In the genomic region with DNA sequence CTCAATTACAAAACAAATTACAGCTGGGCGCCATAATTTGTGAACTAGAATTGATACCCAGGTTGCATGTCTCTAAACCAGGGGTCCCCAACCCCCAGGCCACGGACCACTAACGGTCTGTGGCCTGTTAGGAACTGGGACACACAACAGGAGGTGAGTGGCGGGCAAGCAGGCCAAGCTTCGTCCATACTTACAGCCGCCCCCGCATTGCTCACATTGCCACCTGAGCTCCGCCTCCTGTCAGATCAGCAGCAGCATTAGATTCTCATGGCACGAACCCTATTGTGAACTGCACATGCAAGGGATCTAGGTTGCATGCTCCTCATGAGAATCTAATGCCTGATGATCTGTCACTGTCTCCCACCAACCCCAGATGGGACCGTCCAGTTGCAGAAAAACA, we compare ENCODE assay signal across 27 cellular contexts.
"Had no signal": no experiment of that assay in that cellular context is flagged by ENCODE, and none has a peak within 500 bp of the region (broad histone marks: within the 10 kb centered on the region; RNA-seq: fewer than 3 reads in every experiment).

No MANE protein-coding gene starts in this region.

- H3K4me3 ChIP-seq: left ventricle myocardium inferior, lung, right atrium auricular region, skin epidermis, stomach, testis, thyroid gland, transverse colon, upper lobe of left lung, vagina had no signal

- H3K4me3 Mint-ChIP-seq: immature natural killer cell; naive thymus-derived CD8-positive, alpha-beta T cell; nephron; neural crest cell had no signal

- H3K4me1 Mint-ChIP-seq: neural crest cell had no signal

- H3K27ac ChIP-seq: left ventricle myocardium inferior, parathyroid adenoma, right atrium auricular region, skin epidermis, stomach, testis, thyroid gland, transverse colon, upper lobe of left lung, vagina had no signal

- H3K36me3 ChIP-seq: thyroid gland, transverse colon, vagina had no signal

- H3K27ac Mint-ChIP-seq: immature natural killer cell, progenitor cell of endocrine pancreas had no signal

- H3K27me3 ChIP-seq: right atrium auricular region, stomach, testis, thyroid gland, transverse colon, upper lobe of left lung, vagina had no signal

- H3K4me1 ChIP-seq: parathyroid adenoma, right atrium auricular region, thyroid gland had no signal

- DNase-seq: hypothalamus; immature natural killer cell; kidney; left colon; left ventricle myocardium inferior; naive thymus-derived CD8-positive, alpha-beta T cell; nucleus accumbens; stimulated activated CD4-positive, alpha-beta T cell treated with anti-CD3 and anti-CD28 coated beads, Interleukin-12 subunit alpha, Interleukin-12 subunit beta, amount 100 ng/mL, for 4 hours; stimulated activated CD4-positive, alpha-beta T cell treated with anti-CD3 and anti-CD28 coated beads, Interleukin-15, amount 100 ng/mL, for 24 hours; stimulated activated CD4-positive, alpha-beta T cell treated with anti-CD3 and anti-CD28 coated beads, Interleukin-2, amount 100 ng/mL, for 24 hours; stimulated activated CD4-positive, alpha-beta T cell treated with anti-CD3 and anti-CD28 coated beads, Interleukin-4, amount 100 ng/mL, for 1 hour; stimulated activated naive CD8-positive, alpha-beta T cell treated with anti-CD3 and anti-CD28 coated beads, Interleukin-15, Interleukin-2, amounts not matched to agents 100 U/mL and 50 U/mL, for 24 hours; stomach; testis; thyroid gland; transverse colon; upper lobe of left lung had no signal

- ATAC-seq: left colon; naive thymus-derived CD8-positive, alpha-beta T cell; sciatic nerve; stimulated activated naive CD8-positive, alpha-beta T cell treated with anti-CD3 and anti-CD28 coated beads, Interleukin-15, Interleukin-2, amounts not matched to agents 100 U/mL and 50 U/mL, for 24 hours had no signal

- H3K9me3 Mint-ChIP-seq: immature natural killer cell had no signal

- H3K9me3 ChIP-seq: testis, thyroid gland, vagina had no signal

- H3K9ac ChIP-seq: parathyroid adenoma had no signal

- H2AFZ ChIP-seq: parathyroid adenoma had no signal

- FAIRE-seq: islet of Langerhans, kidney had no signal

- H3K27me3 Mint-ChIP-seq: naive thymus-derived CD8-positive, alpha-beta T cell; progenitor cell of endocrine pancreas had no signal
